ENCODE assay signal across 1 cellular context in the genomic region with DNA sequence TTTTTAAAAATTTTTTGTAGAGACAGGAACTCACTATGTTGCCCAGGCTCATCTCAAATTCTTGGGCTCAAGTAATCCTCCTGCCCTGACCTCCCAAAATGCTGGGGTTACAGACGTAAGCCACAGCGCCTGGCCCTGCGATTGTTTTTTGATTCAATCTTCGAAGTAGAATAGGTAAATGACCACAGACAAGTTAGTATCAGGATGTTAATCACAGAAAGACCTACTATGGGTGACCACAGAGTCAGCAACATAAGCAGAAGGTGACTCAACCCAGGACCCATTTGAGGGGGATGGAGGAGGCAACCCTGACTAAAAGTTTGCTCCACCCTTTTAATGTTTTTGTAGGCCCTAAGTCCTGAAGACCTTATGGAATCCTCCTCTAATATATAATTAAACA.
TF ChIP-seq lines count a peak whose summit lies in the region.

No MANE protein-coding gene starts in this region.

TF ChIP-seq in A549, 52 proteins besides CTCF, POLR2A, EP300 and RAD21 (continued from another document):
- TF ChIP-seq, protein P1, sequence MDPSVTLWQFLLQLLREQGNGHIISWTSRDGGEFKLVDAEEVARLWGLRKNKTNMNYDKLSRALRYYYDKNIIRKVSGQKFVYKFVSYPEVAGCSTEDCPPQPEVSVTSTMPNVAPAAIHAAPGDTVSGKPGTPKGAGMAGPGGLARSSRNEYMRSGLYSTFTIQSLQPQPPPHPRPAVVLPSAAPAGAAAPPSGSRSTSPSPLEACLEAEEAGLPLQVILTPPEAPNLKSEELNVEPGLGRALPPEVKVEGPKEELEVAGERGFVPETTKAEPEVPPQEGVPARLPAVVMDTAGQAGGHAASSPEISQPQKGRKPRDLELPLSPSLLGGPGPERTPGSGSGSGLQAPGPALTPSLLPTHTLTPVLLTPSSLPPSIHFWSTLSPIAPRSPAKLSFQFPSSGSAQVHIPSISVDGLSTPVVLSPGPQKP (IDR thresholded peaks at IDR 0.05; ENCODE audit: low read depth, low read length): no peak
- TF ChIP-seq HOXA7 (CRISPR knock-in tag; IDR thresholded peaks at IDR 0.05): no peak
- no peak for TF ChIP-seq CBX8 (IDR thresholded peaks at IDR 0.05)
- TF ChIP-seq, protein P2, sequence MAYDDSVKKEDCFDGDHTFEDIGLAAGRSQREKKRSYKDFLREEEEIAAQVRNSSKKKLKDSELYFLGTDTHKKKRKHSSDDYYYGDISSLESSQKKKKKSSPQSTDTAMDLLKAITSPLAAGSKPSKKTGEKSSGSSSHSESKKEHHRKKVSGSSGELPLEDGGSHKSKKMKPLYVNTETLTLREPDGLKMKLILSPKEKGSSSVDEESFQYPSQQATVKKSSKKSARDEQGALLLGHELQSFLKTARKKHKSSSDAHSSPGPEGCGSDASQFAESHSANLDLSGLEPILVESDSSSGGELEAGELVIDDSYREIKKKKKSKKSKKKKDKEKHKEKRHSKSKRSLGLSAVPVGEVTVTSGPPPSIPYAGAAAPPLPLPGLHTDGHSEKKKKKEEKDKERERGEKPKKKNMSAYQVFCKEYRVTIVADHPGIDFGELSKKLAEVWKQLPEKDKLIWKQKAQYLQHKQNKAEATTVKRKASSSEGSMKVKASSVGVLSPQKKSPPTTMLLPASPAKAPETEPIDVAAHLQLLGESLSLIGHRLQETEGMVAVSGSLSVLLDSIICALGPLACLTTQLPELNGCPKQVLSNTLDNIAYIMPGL (CRISPR knock-in tag; IDR thresholded peaks at IDR 0.05; ENCODE audit: borderline replicate concordance): no peak
